32 cellular contexts compared by ENCODE assay signal in the genomic region with DNA sequence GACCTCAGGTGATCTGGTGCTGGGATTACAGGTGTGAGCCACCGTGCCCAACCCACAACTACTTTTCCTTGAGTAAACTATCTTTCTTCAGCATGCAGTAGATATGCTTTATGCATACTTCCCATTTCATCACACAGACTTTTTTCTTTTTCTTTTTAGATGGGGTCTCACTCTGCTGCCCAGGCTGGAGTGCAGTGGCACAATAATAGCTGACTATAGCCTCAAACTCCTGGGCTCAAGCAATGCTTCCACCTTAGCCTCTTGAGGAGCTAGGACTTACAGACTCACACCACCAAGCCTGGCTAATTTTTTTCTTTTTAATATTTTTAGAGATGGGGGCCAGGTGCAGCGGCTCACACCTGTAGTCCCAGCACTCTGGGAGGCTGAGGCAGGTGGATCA.
"Had no signal": no experiment of that assay in that cellular context is flagged by ENCODE, and none has a peak within 500 bp of the region (broad histone marks: within the 10 kb centered on the region; RNA-seq: fewer than 3 reads in every experiment).

No MANE protein-coding gene starts in this region.

- H3K9me3 ChIP-seq: gastrocnemius medialis, neutrophil, pancreas, prostate gland, tibial nerve had no signal

- H3K4me2 ChIP-seq: smooth muscle cell had no signal

- H3K27ac Mint-ChIP-seq: activated B cell treated with CpG ODN at 0.5 μM for 24 hours; activated naive CD4-positive, alpha-beta T cell treated with anti-CD3 and anti-CD28 coated beads, Interleukin-2, amount 50 U/mL, for 24 hours; activated naive CD8-positive, alpha-beta T cell treated with anti-CD3 and anti-CD28 coated beads, Interleukin-2, amount 50 U/mL, for 24 hours; activated T-helper 2 cell treated with anti-CD3 and anti-CD28 coated beads, Interferon-gamma antibody, Interleukin-2, Interleukin-4, amounts not matched to agents 10 μg/mL and 5 μg/mL and 100 μg/mL, durations not matched to agents 14 hours and 24 hours and 36 hours; nephron; stimulated activated memory B cell treated with anti-CD40 and anti-IgM and Interleukin-4, amounts not matched to agents 10 μg/mL and 1 μg/mL and 100 μg/mL, for 72 hours; T-helper 1 cell treated with Interleukin-12 subunit alpha and Interleukin-12 subunit beta and Interleukin-4 antibody, amounts not matched to agents 30 μg/mL and 1 μg/mL, for 36 hours had no signal

- H3K27ac ChIP-seq: epithelial cell of prostate, neutrophil, pancreas, prostate gland, tibial nerve had no signal

- H3K9me3 Mint-ChIP-seq: activated B cell treated with CpG ODN at 0.5 μM for 24 hours; activated naive CD4-positive, alpha-beta T cell treated with anti-CD3 and anti-CD28 coated beads, Interleukin-2, amount 50 U/mL, for 24 hours; activated naive CD8-positive, alpha-beta T cell treated with anti-CD3 and anti-CD28 coated beads, Interleukin-2, amount 50 U/mL, for 24 hours; activated T-helper 2 cell treated with anti-CD3 and anti-CD28 coated beads, Interferon-gamma antibody, Interleukin-2, Interleukin-4, amounts not matched to agents 10 μg/mL and 5 μg/mL and 100 μg/mL, durations not matched to agents 14 hours and 24 hours and 36 hours; central memory CD8-positive, alpha-beta T cell; nephron; stimulated activated memory B cell treated with anti-CD40 and anti-IgM and Interleukin-4, amounts not matched to agents 10 μg/mL and 1 μg/mL and 100 μg/mL, for 72 hours; stimulated activated naive CD8-positive, alpha-beta T cell treated with anti-CD3 and anti-CD28 coated beads, Interleukin-15, amount 100 ng/mL, for 72 hours; T-helper 1 cell treated with Interleukin-12 subunit alpha and Interleukin-12 subunit beta and Interleukin-4 antibody, amounts not matched to agents 30 μg/mL and 1 μg/mL, for 36 hours had no signal

- H3K4me3 ChIP-seq: gastrocnemius medialis, pancreas, prostate gland, smooth muscle cell, tibial nerve had no signal

- DNase-seq: activated B cell treated with CpG ODN at 0.5 μM for 24 hours; activated CD4-positive, alpha-beta T cell treated with anti-CD3 and anti-CD28 coated beads for 4 hours; activated CD4-positive, alpha-beta T cell treated with anti-CD3 and anti-CD28 coated beads, Interleukin-2, amount 50 U/mL, for 4 hours; activated CD8-positive, alpha-beta memory T cell treated with anti-CD3 and anti-CD28 coated beads for 24 hours; activated CD8-positive, alpha-beta memory T cell treated with anti-CD3 and anti-CD28 coated beads, Interleukin-2, amount 50 U/mL, for 4 hours; activated naive CD8-positive, alpha-beta T cell treated with anti-CD3 and anti-CD28 coated beads, Interleukin-2, amount 50 U/mL, for 24 hours; activated T-cell treated with anti-CD3 and anti-CD28 coated beads, Interleukin-2, amount 50 U/mL, for 48 hours; effector CD8-positive, alpha-beta T cell; gastrocnemius medialis; glutamatergic neuron; hippocampal formation; left cardiac atrium; left ventricle myocardium superior; pancreas; retina; stimulated activated CD4-positive, alpha-beta T cell treated with anti-CD3 and anti-CD28 coated beads, Interleukin-1b, Interleukin-23, amount 100 ng/mL, for 48 hours; stimulated activated CD4-positive, alpha-beta T cell treated with anti-CD3 and anti-CD28 coated beads, Interleukin-4, amount 100 ng/mL, for 4 hours; stimulated activated CD8-positive, alpha-beta memory T cell treated with anti-CD3 and anti-CD28 coated beads, Interleukin-4, amount 100 ng/mL, for 48 hours; stimulated activated naive CD8-positive, alpha-beta T cell treated with anti-CD3 and anti-CD28 coated beads, Interleukin-15, amount 100 ng/mL, for 72 hours; SW 1271; T1000 had no signal

- H3K4me1 Mint-ChIP-seq: activated B cell treated with CpG ODN at 0.5 μM for 24 hours; central memory CD8-positive, alpha-beta T cell; nephron; stimulated activated memory B cell treated with anti-CD40 and anti-IgM and Interleukin-4, amounts not matched to agents 10 μg/mL and 1 μg/mL and 100 μg/mL, for 72 hours had no signal

- H3K4me1 ChIP-seq: pancreas, prostate gland had no signal

- H3K27me3 ChIP-seq: gastrocnemius medialis, neutrophil, pancreas, tibial nerve had no signal

- H3K36me3 ChIP-seq: prostate gland had no signal

- H3K4me3 Mint-ChIP-seq: activated B cell treated with CpG ODN at 0.5 μM for 24 hours; activated naive CD4-positive, alpha-beta T cell treated with anti-CD3 and anti-CD28 coated beads, Interleukin-2, amount 50 U/mL, for 24 hours; activated naive CD8-positive, alpha-beta T cell treated with anti-CD3 and anti-CD28 coated beads, Interleukin-2, amount 50 U/mL, for 24 hours; central memory CD8-positive, alpha-beta T cell; nephron; stimulated activated memory B cell treated with anti-CD40 and anti-IgM and Interleukin-4, amounts not matched to agents 10 μg/mL and 1 μg/mL and 100 μg/mL, for 72 hours; stimulated activated naive CD8-positive, alpha-beta T cell treated with anti-CD3 and anti-CD28 coated beads, Interleukin-15, amount 100 ng/mL, for 72 hours; T-helper 1 cell treated with Interleukin-12 subunit alpha and Interleukin-12 subunit beta and Interleukin-4 antibody, amounts not matched to agents 30 μg/mL and 1 μg/mL, for 36 hours had no signal

- ATAC-seq: activated naive CD8-positive, alpha-beta T cell treated with anti-CD3 and anti-CD28 coated beads, Interleukin-2, amount 50 U/mL, for 24 hours; gastrocnemius medialis; left cardiac atrium; left ventricle myocardium superior; pancreas; stimulated activated memory B cell treated with anti-CD40 and anti-IgM and Interleukin-4, amounts not matched to agents 10 μg/mL and 1 μg/mL and 100 μg/mL, for 72 hours; stimulated activated naive CD8-positive, alpha-beta T cell treated with anti-CD3 and anti-CD28 coated beads, Interleukin-15, amount 100 ng/mL, for 72 hours had no signal

- H3K27me3 Mint-ChIP-seq: activated B cell treated with CpG ODN at 0.5 μM for 24 hours; activated naive CD4-positive, alpha-beta T cell treated with anti-CD3 and anti-CD28 coated beads, Interleukin-2, amount 50 U/mL, for 24 hours; activated naive CD8-positive, alpha-beta T cell treated with anti-CD3 and anti-CD28 coated beads, Interleukin-2, amount 50 U/mL, for 24 hours; central memory CD8-positive, alpha-beta T cell; stimulated activated memory B cell treated with anti-CD40 and anti-IgM and Interleukin-4, amounts not matched to agents 10 μg/mL and 1 μg/mL and 100 μg/mL, for 72 hours; stimulated activated naive CD8-positive, alpha-beta T cell treated with anti-CD3 and anti-CD28 coated beads, Interleukin-15, amount 100 ng/mL, for 72 hours had no signal
